ENCODE assay signal across 8 cellular contexts in the genomic region with DNA sequence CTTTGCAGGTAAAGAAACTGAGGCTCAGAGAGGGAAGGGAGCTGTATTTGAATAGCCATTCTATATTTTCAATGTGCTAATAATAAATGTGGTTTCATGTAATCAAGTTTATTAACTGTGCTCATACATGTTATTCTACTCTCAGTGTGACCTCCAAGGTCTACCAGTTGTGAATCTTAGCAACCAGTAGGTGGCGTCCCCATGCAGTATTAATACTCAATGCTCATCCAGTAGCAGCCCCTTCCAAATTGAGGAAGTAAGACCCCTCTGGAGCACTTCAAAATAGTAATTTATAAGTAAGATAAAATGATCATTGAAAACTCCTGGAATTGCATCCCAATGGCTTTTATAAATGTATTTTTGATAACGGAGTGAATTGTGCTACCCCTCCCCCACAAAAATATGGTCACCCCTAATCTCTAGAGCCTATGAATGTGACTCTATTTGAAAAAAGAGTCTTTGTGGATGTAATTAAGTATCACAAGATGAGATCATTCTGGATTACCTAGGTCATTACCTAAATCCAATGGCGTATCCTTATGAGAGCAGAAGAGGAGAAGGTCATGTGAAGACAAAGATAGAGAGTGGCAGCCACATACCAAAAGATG. TPM values are rescaled to one million over a fixed set of nuclear protein-coding genes. Genes with fewer than 3 reads are reported as not detected.
DNase-seq lines count a peak whose midpoint lies in the region; ATAC-seq, FAIRE-seq and TF ChIP-seq lines count a peak whose summit lies in the region.

No MANE protein-coding gene starts in this region.

- H3K36me3 ChIP-seq in left ventricle myocardium inferior (no peaks in the 10 kb centered on the region), gastroesophageal sphincter (no peaks in the 10 kb centered on the region)

- H3K36me3 Mint-ChIP-seq in activated CD4-positive, alpha-beta memory T cell treated with anti-CD3 and anti-CD28 coated beads, Interleukin-2, amount 10 ng/mL, durations not matched to agents 7 days and 5 days (ENCODE audit: low read depth) = no peaks in the 10 kb centered on the region
- peaks cover 4% of the 10 kb centered on the region for H3K36me3 Mint-ChIP-seq in stimulated activated effector memory CD8-positive, alpha-beta T cell treated with anti-CD3 and anti-CD28 coated beads, Interleukin-12 subunit alpha, Interleukin-12 subunit beta, amount 100 ng/mL, for 72 hours

- no peak for TF ChIP-seq POLR2A in GM12892 (IDR thresholded peaks at IDR 0.05; ENCODE audit: low read depth, low read length)
- no peak for TF ChIP-seq POLR2A in gastroesophageal sphincter (IDR thresholded peaks at IDR 0.05)

- H3K27ac ChIP-seq in left ventricle myocardium inferior (replicated peaks) = no peak overlapping the region
- H3K27ac ChIP-seq in gastroesophageal sphincter = no peak overlapping the region

- DNase-seq in AG08396 (ENCODE audit: low spot score) (peak; percentile 12), GM12892 (ENCODE audit: insufficient read length) (no peak), NCI-H146 (lab: John Stamatoyannopoulos, UW) (peak; percentile 38), left ventricle myocardium inferior (no peak)
- peak; percentile 36 for DNase-seq in activated CD4-positive, alpha-beta memory T cell treated with anti-CD3 and anti-CD28 coated beads, Interleukin-2, amount 10 ng/mL, durations not matched to agents 7 days and 5 days
- no peak for DNase-seq in stimulated activated effector memory CD8-positive, alpha-beta T cell treated with anti-CD3 and anti-CD28 coated beads, Interleukin-12 subunit alpha, Interleukin-12 subunit beta, amount 100 ng/mL, for 72 hours (ENCODE audit: low spot score in 2 of 2)

- no peaks in the 10 kb centered on the region for H3K4me1 ChIP-seq in left ventricle myocardium inferior
- no peaks in the 10 kb centered on the region for H3K4me1 ChIP-seq in gastroesophageal sphincter

- POLR2A ChIA-PET in activated CD4-positive, alpha-beta memory T cell treated with anti-CD3 and anti-CD28 coated beads, Interleukin-2, amount 10 ng/mL, durations not matched to agents 7 days and 5 days (lab: Charles Lee) = interaction anchor here (0.8 kb wide), 1 partner anchor 19 kb away, joined by 3 read pairs; no protein-coding TSS in a partner anchor

- H3K9me3 Mint-ChIP-seq in activated CD4-positive, alpha-beta memory T cell treated with anti-CD3 and anti-CD28 coated beads, Interleukin-2, amount 10 ng/mL, durations not matched to agents 7 days and 5 days = no peaks in the 10 kb centered on the region
- no peaks in the 10 kb centered on the region for H3K9me3 Mint-ChIP-seq in stimulated activated effector memory CD8-positive, alpha-beta T cell treated with anti-CD3 and anti-CD28 coated beads, Interleukin-12 subunit alpha, Interleukin-12 subunit beta, amount 100 ng/mL, for 72 hours

- intact Hi-C loops in left ventricle myocardium inferior (cut with micrococcal nuclease) = no loop called here

- H3K4me3 ChIP-seq in left ventricle myocardium inferior = no peak overlapping the region
- H3K4me3 ChIP-seq in gastroesophageal sphincter = no peak overlapping the region

- peak; percentile 24 for FAIRE-seq in GM12892 (lab: Jason Lieb, UNC)

- H3K4me1 Mint-ChIP-seq in activated CD4-positive, alpha-beta memory T cell treated with anti-CD3 and anti-CD28 coated beads, Interleukin-2, amount 10 ng/mL, durations not matched to agents 7 days and 5 days = peaks cover 15% of the 10 kb centered on the region
- peaks cover 25% of the 10 kb centered on the region for H3K4me1 Mint-ChIP-seq in stimulated activated effector memory CD8-positive, alpha-beta T cell treated with anti-CD3 and anti-CD28 coated beads, Interleukin-12 subunit alpha, Interleukin-12 subunit beta, amount 100 ng/mL, for 72 hours

- no peak for TF ChIP-seq EP300 in gastroesophageal sphincter (IDR thresholded peaks at IDR 0.05)

- H3K9me3 ChIP-seq in left ventricle myocardium inferior (replicated peaks) = no peaks in the 10 kb centered on the region
- H3K9me3 ChIP-seq in gastroesophageal sphincter = no peaks in the 10 kb centered on the region

- H3K27me3 ChIP-seq in left ventricle myocardium inferior (ENCODE audit: low read depth) (no peaks in the 10 kb centered on the region), gastroesophageal sphincter (no peaks in the 10 kb centered on the region)

- H3K27me3 Mint-ChIP-seq in activated CD4-positive, alpha-beta memory T cell treated with anti-CD3 and anti-CD28 coated beads, Interleukin-2, amount 10 ng/mL, durations not matched to agents 7 days and 5 days = no peaks in the 10 kb centered on the region

- TF ChIP-seq CTCF in left ventricle myocardium inferior (IDR thresholded peaks at IDR 0.05; ENCODE audit: borderline replicate concordance) (peak; percentile 64), gastroesophageal sphincter (IDR thresholded peaks at IDR 0.05) (peak in 1 of 4 experiments; percentile 48)

- peak; percentile 92 for ATAC-seq in HG02642 (IDR thresholded peaks at IDR 0.05; ENCODE audit: poor library complexity, unreplicated experiment)
- peak; percentile 71 for ATAC-seq in stimulated activated effector memory CD8-positive, alpha-beta T cell treated with anti-CD3 and anti-CD28 coated beads, Interleukin-12 subunit alpha, Interleukin-12 subunit beta, amount 100 ng/mL, for 72 hours
- ATAC-seq in gastroesophageal sphincter = no peak

- 57 to 69% methylated on average over 3 of the region's 3 CpGs for WGBS in gastroesophageal sphincter (ENCODE audit: low coverage in 1 of 2), 2 donors

- CTCF ChIA-PET in activated CD4-positive, alpha-beta memory T cell treated with anti-CD3 and anti-CD28 coated beads, Interleukin-2, amount 10 ng/mL, durations not matched to agents 7 days and 5 days (lab: Charles Lee) = interaction anchor here (1.0 to 3.9 kb wide), 5 partner anchors 12 to 186 kb away, joined by 3 to 39 read pairs (median 3); no protein-coding TSS in a partner anchor

- no peak overlapping the region for H3K27ac Mint-ChIP-seq in activated CD4-positive, alpha-beta memory T cell treated with anti-CD3 and anti-CD28 coated beads, Interleukin-2, amount 10 ng/mL, durations not matched to agents 7 days and 5 days
- H3K27ac Mint-ChIP-seq in stimulated activated effector memory CD8-positive, alpha-beta T cell treated with anti-CD3 and anti-CD28 coated beads, Interleukin-12 subunit alpha, Interleukin-12 subunit beta, amount 100 ng/mL, for 72 hours = no peak overlapping the region

- H3K4me3 Mint-ChIP-seq in activated CD4-positive, alpha-beta memory T cell treated with anti-CD3 and anti-CD28 coated beads, Interleukin-2, amount 10 ng/mL, durations not matched to agents 7 days and 5 days = no peak overlapping the region
- H3K4me3 Mint-ChIP-seq in stimulated activated effector memory CD8-positive, alpha-beta T cell treated with anti-CD3 and anti-CD28 coated beads, Interleukin-12 subunit alpha, Interleukin-12 subunit beta, amount 100 ng/mL, for 72 hours = no peak overlapping the region

RNA-seq across cellular contexts. Expression of gene SEPSECS, which starts 20.4 kb away (rescaled TPM):
- polyA plus RNA-seq in GM12892 (2012; ENCODE audit: missing spikeins) = 5.7 TPM
- total RNA-seq in activated CD4-positive, alpha-beta memory T cell treated with anti-CD3 and anti-CD28 coated beads, Interleukin-2, amount 10 ng/mL, durations not matched to agents 7 days and 5 days = 10 to 100 TPM; 15.1 to 15.2 TPM
- total RNA-seq in left ventricle myocardium inferior = 4.9 TPM
- 1 to 10 TPM; 3.3 to 9.0 (median 7.1) TPM for total RNA-seq in gastroesophageal sphincter

RNA-seq across cellular contexts. Expression of gene PI4K2B, which starts 53.2 kb away (rescaled TPM):
- 47.6 TPM for polyA plus RNA-seq in GM12892 (2012; ENCODE audit: missing spikeins)
- total RNA-seq in activated CD4-positive, alpha-beta memory T cell treated with anti-CD3 and anti-CD28 coated beads, Interleukin-2, amount 10 ng/mL, durations not matched to agents 7 days and 5 days = 10 to 100 TPM; 49.2 to 49.5 TPM
- total RNA-seq in left ventricle myocardium inferior = 2.3 TPM
- 10 to 100 TPM; 10.6 to 18.2 (median 13.1) TPM for total RNA-seq in gastroesophageal sphincter

Comparison
In these comparisons a context has a peak if more than half of its experiments do, and no peak if none do; other contexts are left out.
1. DNase-seq: peak in AG08396 (single experiment), NCI-H146 (single experiment) and activated CD4-positive, alpha-beta memory T cell treated with anti-CD3 and anti-CD28 coated beads, Interleukin-2, amount 10 ng/mL, durations not matched to agents 7 days and 5 days (single experiment); none in GM12892 (single experiment), left ventricle myocardium inferior (single experiment) and stimulated activated effector memory CD8-positive, alpha-beta T cell treated with anti-CD3 and anti-CD28 coated beads, Interleukin-12 subunit alpha, Interleukin-12 subunit beta, amount 100 ng/mL, for 72 hours (0 of 2).